Comparison of ENCODE assay signal across 12 cellular contexts in the genomic region with DNA sequence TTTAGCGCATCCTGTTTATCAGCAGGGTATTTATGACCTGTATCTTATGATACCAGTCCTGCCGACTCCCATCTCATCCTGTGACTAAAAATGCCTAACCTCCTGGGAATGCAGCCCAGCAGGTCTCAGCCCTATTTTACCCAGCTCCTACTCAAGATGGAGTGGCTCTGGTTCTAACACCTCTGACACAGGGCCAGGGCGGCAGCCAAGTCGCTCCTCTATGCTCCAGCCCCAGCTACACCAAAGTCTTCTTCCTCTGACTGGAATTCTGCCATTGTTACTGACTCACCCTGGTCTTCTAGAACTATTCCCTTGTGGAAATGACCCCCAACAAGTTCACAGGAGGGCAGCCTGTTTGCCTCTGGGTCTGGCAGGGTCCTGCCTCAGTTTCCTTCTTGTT. TPM values are rescaled to one million over a fixed set of nuclear protein-coding genes. Genes with fewer than 3 reads are reported as not detected.
A peak's percentile ranks its signal among the peaks of the same experiment; 100 is the strongest.
DNase-seq lines count a peak whose midpoint lies in the region; TF ChIP-seq lines count a peak whose summit lies in the region.
"Had no signal": no experiment of that assay in that cellular context is flagged by ENCODE, and none has a peak within 500 bp of the region (broad histone marks: within the 10 kb centered on the region; RNA-seq: fewer than 3 reads in every experiment).

No MANE protein-coding gene starts in this region.

- CTCF ChIA-PET in activated CD4-positive, alpha-beta memory T cell treated with anti-CD3 and anti-CD28 coated beads for 36 hours (lab: Charles Lee), result interaction anchor here (1.0 to 2.1 kb wide), 2 partner anchors 150 to 152 kb away, joined by 3 to 6 read pairs; no protein-coding TSS in a partner anchor
- CTCF ChIA-PET in activated CD4-positive, alpha-beta memory T cell treated with anti-CD3 and anti-CD28 coated beads, Interleukin-2, amount 10 ng/mL, durations not matched to agents 7 days and 5 days (lab: Charles Lee), result interaction anchor here (1.5 kb wide), 1 partner anchor 119 kb away, joined by 4 read pairs; no protein-coding TSS in a partner anchor

- H3K27ac ChIP-seq in adrenal gland, result peak overlapping the region; percentile 80 to 97 (median 95)
- peak overlapping the region; percentile 96 for H3K27ac ChIP-seq in liver (ENCODE audit: low read depth in 1 of 2, low read length in 2 of 2)
- peak overlapping the region in 2 of 3 donors; percentile 94 to 98 for H3K27ac ChIP-seq in thyroid gland
- H3K27ac ChIP-seq: SJCRH30 had no signal

- H3K4me1 Mint-ChIP-seq in activated CD4-positive, alpha-beta memory T cell treated with anti-CD3 and anti-CD28 coated beads for 36 hours (ENCODE audit: low read depth), result peaks cover 55% of the 10 kb centered on the region
- H3K4me1 Mint-ChIP-seq in activated CD4-positive, alpha-beta memory T cell treated with anti-CD3 and anti-CD28 coated beads, Interleukin-2, amount 10 ng/mL, durations not matched to agents 7 days and 5 days, result peaks cover 52% of the 10 kb centered on the region
- peaks cover 24% of the 10 kb centered on the region for H3K4me1 Mint-ChIP-seq in osteocyte (ENCODE audit: unreplicated experiment)

- H3K4me3 ChIP-seq in adrenal gland (no peak overlapping the region), liver (ENCODE audit: low read depth in 1 of 3, low read length in 3 of 3) (no peak overlapping the region), thyroid gland (replicated peaks in 1 of 3) (no peak overlapping the region), HAP-1 (no peak overlapping the region)
- H3K4me3 ChIP-seq: SJCRH30 had no signal

- in situ Hi-C loops in HAP-1 (cut with MboI; ENCODE audit: low sequenced_read_pairs), result no loop called here

- H3K27me3 ChIP-seq in adrenal gland, result no peaks in the 10 kb centered on the region
- no peaks in the 10 kb centered on the region for H3K27me3 ChIP-seq in liver (ENCODE audit: control insufficient read depth in 4 of 4, insufficient read depth in 4 of 4, low read length in 3 of 4)
- H3K27me3 ChIP-seq in thyroid gland, result no peaks in the 10 kb centered on the region
- H3K27me3 ChIP-seq in HAP-1 (ENCODE audit: low read depth), result no peaks in the 10 kb centered on the region
- H3K27me3 ChIP-seq: SJCRH30 had no signal

- H3K9me3 ChIP-seq in adrenal gland (replicated peaks in 1 of 3) (no peaks in the 10 kb centered on the region), liver (ENCODE audit: control insufficient read depth in 4 of 4, low read length in 3 of 4) (no peaks in the 10 kb centered on the region), thyroid gland (no peaks in the 10 kb centered on the region), HAP-1 (peaks cover 6% of the 10 kb centered on the region; the same call in 1 of the 2 replicates)
- H3K9me3 ChIP-seq: SJCRH30 had no signal

- intact Hi-C loops in activated CD4-positive, alpha-beta memory T cell treated with anti-CD3 and anti-CD28 coated beads for 36 hours (cut with micrococcal nuclease), result loop anchor here (10.0 kb wide), 1 partner anchor 341 kb away; no protein-coding TSS in a partner anchor
- intact Hi-C loops in adrenal gland (cut with DNase I), result no loop called here
- intact Hi-C loops in thyroid gland (cut with DNase I), result no loop called here

- DNase-seq in activated CD4-positive, alpha-beta memory T cell treated with anti-CD3 and anti-CD28 coated beads for 36 hours, result no peak
- DNase-seq in activated CD4-positive, alpha-beta memory T cell treated with anti-CD3 and anti-CD28 coated beads, Interleukin-2, amount 10 ng/mL, durations not matched to agents 7 days and 5 days, result no peak
- DNase-seq in adrenal gland, result peak in 6 of 7 donors; percentile 56 to 72 (median 64)
- no peak for DNase-seq in thyroid gland
- no peak for DNase-seq in HAP-1 (ENCODE audit: low spot score in 2 of 2)
- no peak for DNase-seq in DMS153 (lab: John Stamatoyannopoulos, UW)
- DNase-seq in osteocyte (ENCODE audit: extremely low spot score, unreplicated experiment), result no peak
- DNase-seq: activated CD4-positive, alpha-beta T cell treated with anti-CD3 and anti-CD28 coated beads, Interleukin-2, amount 50 U/mL, for 48 hours; NCI-H2107; SJCRH30 had no signal

- peak overlapping the region; percentile 16 for H3K27ac Mint-ChIP-seq in activated CD4-positive, alpha-beta memory T cell treated with anti-CD3 and anti-CD28 coated beads for 36 hours
- no peak overlapping the region for H3K27ac Mint-ChIP-seq in activated CD4-positive, alpha-beta memory T cell treated with anti-CD3 and anti-CD28 coated beads, Interleukin-2, amount 10 ng/mL, durations not matched to agents 7 days and 5 days
- no peak overlapping the region for H3K27ac Mint-ChIP-seq in osteocyte (ENCODE audit: unreplicated experiment)

- TF ChIP-seq CTCF in adrenal gland (IDR thresholded peaks at IDR 0.05), result no peak
- TF ChIP-seq CTCF in liver (IDR thresholded peaks at IDR 0.05; ENCODE audit: low read depth, low read length, missing input control), result no peak
- no peak for TF ChIP-seq CTCF in thyroid gland (IDR thresholded peaks at IDR 0.05)
- TF ChIP-seq CTCF in osteocyte (IDR thresholded peaks at IDR 0.05), result no peak

- WGBS in adrenal gland, 4 donors, result 34 to 57% (median 48%) methylated on average over 4 of the region's 4 CpGs
- WGBS in liver, result 77% methylated on average over 4 of the region's 4 CpGs
- 46 to 79% methylated on average over 4 of the region's 4 CpGs for WGBS in thyroid gland, 2 donors

- no peak for TF ChIP-seq RAD21 in liver (IDR thresholded peaks at IDR 0.05)

- peaks cover 4% of the 10 kb centered on the region for H3K36me3 Mint-ChIP-seq in activated CD4-positive, alpha-beta memory T cell treated with anti-CD3 and anti-CD28 coated beads for 36 hours
- peaks cover 8% of the 10 kb centered on the region for H3K36me3 Mint-ChIP-seq in activated CD4-positive, alpha-beta memory T cell treated with anti-CD3 and anti-CD28 coated beads, Interleukin-2, amount 10 ng/mL, durations not matched to agents 7 days and 5 days (ENCODE audit: low read depth)
- no peaks in the 10 kb centered on the region for H3K36me3 Mint-ChIP-seq in osteocyte (ENCODE audit: unreplicated experiment)

- no peaks in the 10 kb centered on the region for H3K27me3 Mint-ChIP-seq in activated CD4-positive, alpha-beta memory T cell treated with anti-CD3 and anti-CD28 coated beads for 36 hours
- H3K27me3 Mint-ChIP-seq in activated CD4-positive, alpha-beta memory T cell treated with anti-CD3 and anti-CD28 coated beads, Interleukin-2, amount 10 ng/mL, durations not matched to agents 7 days and 5 days, result no peaks in the 10 kb centered on the region
- H3K27me3 Mint-ChIP-seq in osteocyte (ENCODE audit: unreplicated experiment), result no peaks in the 10 kb centered on the region

- no peak overlapping the region for H3K4me3 Mint-ChIP-seq in activated CD4-positive, alpha-beta memory T cell treated with anti-CD3 and anti-CD28 coated beads for 36 hours
- H3K4me3 Mint-ChIP-seq in activated CD4-positive, alpha-beta memory T cell treated with anti-CD3 and anti-CD28 coated beads, Interleukin-2, amount 10 ng/mL, durations not matched to agents 7 days and 5 days, result no peak overlapping the region
- H3K4me3 Mint-ChIP-seq in osteocyte (ENCODE audit: unreplicated experiment), result no peak overlapping the region

- H3K4me1 ChIP-seq in adrenal gland (replicated peaks in 1 of 2) (peaks cover 37 to 47% of the 10 kb centered on the region in 2 donors), liver (ENCODE audit: control insufficient read depth in 4 of 4, insufficient read depth in 4 of 4, low read length in 3 of 4) (peaks cover 26 to 56% (median 42%) of the 10 kb centered on the region in 4 donors), thyroid gland (peaks cover 23 to 32% of the 10 kb centered on the region in 2 donors), HAP-1 (peaks cover 4% of the 10 kb centered on the region)
- H3K4me1 ChIP-seq: SJCRH30 had no signal

- H3K36me3 ChIP-seq in adrenal gland (replicated peaks in 1 of 2) (no peaks in the 10 kb centered on the region), liver (ENCODE audit: control insufficient read depth in 4 of 4, insufficient read depth in 3 of 4, low read depth in 1 of 4, low read length in 3 of 4) (no peaks in the 10 kb centered on the region), thyroid gland (no peaks in the 10 kb centered on the region), HAP-1 (replicated peaks) (no peaks in the 10 kb centered on the region)
- H3K36me3 ChIP-seq: SJCRH30 had no signal

- peak overlapping the region in 1 of 2 donors; percentile 45 for H3K9ac ChIP-seq in liver (ENCODE audit: low read depth in 1 of 2, low read length in 2 of 2)

- no peak for TF ChIP-seq POLR2A in adrenal gland (IDR thresholded peaks at IDR 0.05)
- TF ChIP-seq POLR2A in thyroid gland (IDR thresholded peaks at IDR 0.05), result no peak

- POLR2A ChIA-PET in activated CD4-positive, alpha-beta memory T cell treated with anti-CD3 and anti-CD28 coated beads for 36 hours (lab: Charles Lee), result no interaction called here
- POLR2A ChIA-PET in activated CD4-positive, alpha-beta memory T cell treated with anti-CD3 and anti-CD28 coated beads, Interleukin-2, amount 10 ng/mL, durations not matched to agents 7 days and 5 days (lab: Charles Lee), result interaction anchor here (1.5 to 5.2 kb wide), 2 partner anchors 34 to 116 kb away, joined by 3 to 43 read pairs; no protein-coding TSS in a partner anchor

- peaks cover 5% of the 10 kb centered on the region for H3K9me3 Mint-ChIP-seq in activated CD4-positive, alpha-beta memory T cell treated with anti-CD3 and anti-CD28 coated beads for 36 hours
- H3K9me3 Mint-ChIP-seq in activated CD4-positive, alpha-beta memory T cell treated with anti-CD3 and anti-CD28 coated beads, Interleukin-2, amount 10 ng/mL, durations not matched to agents 7 days and 5 days, result no peaks in the 10 kb centered on the region
- no peaks in the 10 kb centered on the region for H3K9me3 Mint-ChIP-seq in osteocyte (ENCODE audit: unreplicated experiment)

RNA-seq across cellular contexts. Expression of a gene that starts 7.9 kb away (rescaled TPM):
- total RNA-seq in activated CD4-positive, alpha-beta memory T cell treated with anti-CD3 and anti-CD28 coated beads for 36 hours, result 10 to 100 TPM; 11.1 to 13.0 TPM
- total RNA-seq in activated CD4-positive, alpha-beta memory T cell treated with anti-CD3 and anti-CD28 coated beads, Interleukin-2, amount 10 ng/mL, durations not matched to agents 7 days and 5 days, result 10 to 100 TPM; 10.2 to 10.3 TPM
- 10 to 100 TPM in 1 of 8 donors, 1 to 10 TPM in 7; 2.2 to 28.6 (median 5.9) TPM for total RNA-seq in adrenal gland
- polyA plus RNA-seq in adrenal gland, result 10 to 100 TPM in 2 of 3 donors, 1 to 10 TPM in 1; 2.9 to 45.7 (median 17.9) TPM
- 1 to 10 TPM; 3.7 to 4.2 TPM for total RNA-seq in liver
- polyA plus RNA-seq in liver, result 1 to 10 TPM; 3.1 to 4.5 TPM
- 1 to 10 TPM; 1.7 to 4.8 (median 3.6) TPM for total RNA-seq in thyroid gland
- total RNA-seq in osteocyte, result 36.4 and 36.5 TPM in 2 replicates

RNA-seq across cellular contexts. Expression of a gene that starts 16.4 kb away (rescaled TPM):
- total RNA-seq in activated CD4-positive, alpha-beta memory T cell treated with anti-CD3 and anti-CD28 coated beads for 36 hours, result 1 to 10 TPM; 8.5 to 9.3 TPM
- total RNA-seq in activated CD4-positive, alpha-beta memory T cell treated with anti-CD3 and anti-CD28 coated beads, Interleukin-2, amount 10 ng/mL, durations not matched to agents 7 days and 5 days, result 1 to 10 TPM; 3.4 to 3.9 TPM
- total RNA-seq in adrenal gland (1 to 10 TPM in 1 of 8 donors, under 1 TPM in 6, not detected in 1; 0.28 to 2.0 (median 0.41) TPM), liver (under 1 TPM in 1 of 2 donors, not detected in 1; 0.19 TPM), thyroid gland (under 1 TPM in 3 of 4 donors, not detected in 1; 0.11 to 0.24 (median 0.13) TPM), osteocyte (not detected in 2 replicates)
- polyA plus RNA-seq in adrenal gland (1 to 10 TPM in 2 of 3 donors, under 1 TPM in 1; 0.34 to 1.2 (median 1.0) TPM), liver (not detected)
- total RNA-seq: SJCRH30 had no signal

RNA-seq across cellular contexts. Expression of a gene that starts 46.2 kb away (rescaled TPM):
- 100 to 1,000 TPM; 306 to 310 TPM for total RNA-seq in activated CD4-positive, alpha-beta memory T cell treated with anti-CD3 and anti-CD28 coated beads for 36 hours
- total RNA-seq in activated CD4-positive, alpha-beta memory T cell treated with anti-CD3 and anti-CD28 coated beads, Interleukin-2, amount 10 ng/mL, durations not matched to agents 7 days and 5 days, result 100 to 1,000 TPM; 320 to 323 TPM
- 1 to 10 TPM in 5 of 8 donors, under 1 TPM in 3; 0.43 to 2.1 (median 1.4) TPM for total RNA-seq in adrenal gland
- polyA plus RNA-seq in adrenal gland, result under 1 TPM; 0.34 to 0.48 (median 0.40) TPM
- total RNA-seq in liver, result 1 to 10 TPM; 1.1 to 1.8 TPM
- polyA plus RNA-seq in liver, result 1 to 10 TPM; 1.3 TPM
- total RNA-seq in thyroid gland, result 1 to 10 TPM in 1 of 4 donors, under 1 TPM in 3; 0.11 to 1.7 (median 0.73) TPM
- total RNA-seq in osteocyte, result 0.10 TPM in 1 of 2 replicates, not detected in the other
- total RNA-seq: frontal cortex had no signal

RNA-seq across cellular contexts. Expression of a gene that starts 48.1 kb away (rescaled TPM):
- 100 to 1,000 TPM; 714 to 727 TPM for total RNA-seq in activated CD4-positive, alpha-beta memory T cell treated with anti-CD3 and anti-CD28 coated beads for 36 hours
- total RNA-seq in activated CD4-positive, alpha-beta memory T cell treated with anti-CD3 and anti-CD28 coated beads, Interleukin-2, amount 10 ng/mL, durations not matched to agents 7 days and 5 days, result 1,000 to 10,000 TPM in 1 of 2 experiments, 100 to 1,000 TPM in 1; 984 to 1,005 TPM
- total RNA-seq in adrenal gland (10 to 100 TPM in 5 of 8 donors, 1 to 10 TPM in 3; 4.3 to 17.9 (median 11.3) TPM), liver (10 to 100 TPM in 1 of 2 donors, 1 to 10 TPM in 1; 4.0 to 15.0 TPM), thyroid gland (1 to 10 TPM; 3.6 to 6.0 (median 4.6) TPM), osteocyte (not detected in 2 replicates)
- polyA plus RNA-seq in adrenal gland (10 to 100 TPM in 2 of 3 donors, 1 to 10 TPM in 1; 6.3 to 12.4 (median 11.0) TPM), liver (1 to 10 TPM; 6.1 to 8.7 TPM)
- total RNA-seq: SJCRH30 had no signal

Comparison
In these comparisons a context has a peak if more than half of its experiments do, and no peak if none do; other contexts are left out.
1. DNase-seq: peak in adrenal gland (6 of 7); none in activated CD4-positive, alpha-beta memory T cell treated with anti-CD3 and anti-CD28 coated beads for 36 hours (single experiment), activated CD4-positive, alpha-beta memory T cell treated with anti-CD3 and anti-CD28 coated beads, Interleukin-2, amount 10 ng/mL, durations not matched to agents 7 days and 5 days (single experiment), thyroid gland (0 of 2), HAP-1 (0 of 2), DMS153 (single experiment) and osteocyte (single experiment).
2. RNA of a gene that starts 46.2 kb away (total RNA-seq): 320 to 323 TPM in activated CD4-positive, alpha-beta memory T cell treated with anti-CD3 and anti-CD28 coated beads, Interleukin-2, amount 10 ng/mL, durations not matched to agents 7 days and 5 days and 306 to 310 TPM in activated CD4-positive, alpha-beta memory T cell treated with anti-CD3 and anti-CD28 coated beads for 36 hours; 1.1 to 1.8 TPM in liver, 0.43 to 2.1 TPM in adrenal gland, 0.11 to 1.7 TPM in thyroid gland and 0.10 TPM in osteocyte; every median in the first group is over 10 times any median in the second.
3. Peak in every context shown above with its lines, with median percentiles within 50 percentile points of each other: H3K27ac ChIP-seq.